Comparison of ENCODE assay signal across 8 cellular contexts in the genomic region with DNA sequence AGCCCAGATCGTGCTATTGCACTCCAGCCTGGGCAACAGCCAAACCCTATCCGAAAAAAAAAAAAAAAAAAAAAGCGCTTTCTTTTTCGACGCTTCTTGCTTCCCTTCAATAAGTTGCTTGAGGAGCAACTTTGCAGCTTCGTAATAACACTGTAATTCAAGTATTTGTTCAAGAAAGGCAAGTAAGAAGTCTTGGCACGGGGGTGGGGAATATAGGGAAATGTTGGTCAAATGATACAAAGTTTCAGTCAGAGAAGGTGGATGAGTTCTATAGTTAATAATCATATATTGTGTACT. TPM values are rescaled to one million over a fixed set of nuclear protein-coding genes. Genes with fewer than 3 reads are reported as not detected.
DNase-seq lines count a peak whose midpoint lies in the region; ATAC-seq, FAIRE-seq and TF ChIP-seq lines count a peak whose summit lies in the region.

No MANE protein-coding gene starts in this region.

- H3K4me3 Mint-ChIP-seq in CD4-positive, CD25-positive, alpha-beta regulatory T cell: peak overlapping the region; percentile 98 to 99 (median 99)
- H3K4me3 Mint-ChIP-seq in neural crest cell: peak overlapping the region; percentile 98

- peak overlapping the region; percentile 95 for H3K27ac ChIP-seq in CD4-positive, CD25-positive, alpha-beta regulatory T cell (ENCODE audit: insufficient read depth, low read length, poor library complexity, severe bottlenecking)
- H3K27ac ChIP-seq in OCI-LY3 (ENCODE audit: low read length) (peak overlapping the region; percentile 72), H1 (ENCODE audit: low read depth, low read length) (no peak overlapping the region)

- DNase-seq in CD4-positive, CD25-positive, alpha-beta regulatory T cell: no peak
- no peak for DNase-seq in H1 (ENCODE audit: low read depth in 1 of 2, low spot score in 2 of 2)
- no peak for DNase-seq in neural crest cell (ENCODE audit: low read depth, low spot score)
- no peak for DNase-seq in pons (ENCODE audit: low spot score)
- DNase-seq in GOT3 (lab: John Stamatoyannopoulos, UW): no peak

- no peak overlapping the region for H4K8ac ChIP-seq in H1 (ENCODE audit: extremely low read depth, insufficient read depth, low read length)

- no peaks in the 10 kb centered on the region for H3K27me3 Mint-ChIP-seq in CD4-positive, CD25-positive, alpha-beta regulatory T cell
- H3K27me3 Mint-ChIP-seq in neural crest cell (ENCODE audit: low read depth): no peaks in the 10 kb centered on the region

- H3K27me3 ChIP-seq in CD4-positive, CD25-positive, alpha-beta regulatory T cell (ENCODE audit: control insufficient read depth, insufficient read depth, low read length): no peaks in the 10 kb centered on the region
- H3K27me3 ChIP-seq in OCI-LY3 (ENCODE audit: low read depth, low read length) (no peaks in the 10 kb centered on the region), H1 (replicated peaks in 1 of 4; ENCODE audit: control insufficient read depth in 3 of 4, extremely low read depth in 1 of 4, insufficient read depth in 3 of 4, low read length in 3 of 4) (no peaks in the 10 kb centered on the region)

- ATAC-seq in CD4-positive, CD25-positive, alpha-beta regulatory T cell (ENCODE audit: low read depth in 2 of 2): no peak
- ATAC-seq in GM18909 (IDR thresholded peaks at IDR 0.05; ENCODE audit: poor library complexity, unreplicated experiment): no peak
- ATAC-seq in HG02623 (IDR thresholded peaks at IDR 0.05; ENCODE audit: unreplicated experiment): no peak

- peaks cover 2% of the 10 kb centered on the region; the same call in 1 of the 2 replicates for H3K79me1 ChIP-seq in H1 (ENCODE audit: low read depth, low read length)

- H3K27ac Mint-ChIP-seq in CD4-positive, CD25-positive, alpha-beta regulatory T cell: peak overlapping the region; percentile 4 to 99 (median 42)
- H3K27ac Mint-ChIP-seq in neural crest cell (ENCODE audit: unreplicated experiment): no peak overlapping the region

- TF ChIP-seq EP300 in H1 (IDR thresholded peaks at IDR 0.05; ENCODE audit: borderline replicate concordance in 1 of 2, low read depth in 2 of 2, low read length in 2 of 2): no peak

- FAIRE-seq in H1 (lab: Jason Lieb, UNC): no peak

- TF ChIP-seq RAD21 in H1 (IDR thresholded peaks at IDR 0.05 in 1 of 2, conservative IDR thresholded peaks at IDR 0.05 in 1 of 2; ENCODE audit: low read depth in 2 of 2, low read length in 2 of 2): no peak

- no peak overlapping the region for H2BK12ac ChIP-seq in H1 (ENCODE audit: low read depth, low read length)

- no peak overlapping the region for H2AK5ac ChIP-seq in H1 (ENCODE audit: low read depth, low read length)

- CTCF ChIA-PET in H1 (lab: Charles Lee; ENCODE audit: partially characterized antibody): interaction anchor here (1.1 to 4.8 kb wide), 6 partner anchors 9 to 106 kb away, joined by 3 to 34 read pairs (median 6); no protein-coding TSS in a partner anchor

- no peak for TF ChIP-seq POLR2A in H1 (IDR thresholded peaks at IDR 0.05; ENCODE audit: control extremely low read depth in 1 of 2, low read depth in 2 of 2, low read length in 2 of 2)

- peaks cover 12 to 39% (median 33%) of the 10 kb centered on the region in 4 donors for H3K4me1 Mint-ChIP-seq in CD4-positive, CD25-positive, alpha-beta regulatory T cell
- peaks cover 33% of the 10 kb centered on the region for H3K4me1 Mint-ChIP-seq in neural crest cell

- 15% methylated on average over 5 of the region's 7 CpGs; no CpG with 5 or more reads in 1 of the 2 experiments for WGBS in H1 (ENCODE audit: extremely low coverage in 1 of 2, insufficient coverage in 1 of 2, insufficient read length in 1 of 2, insufficient replicate concordance in 2 of 2, low coverage in 1 of 2, low lambda C conversion rate in 2 of 2, missing lambda C conversion rate in 1 of 2), 2 experiments

- no peak overlapping the region for H2BK15ac ChIP-seq in H1 (ENCODE audit: low read length)

- peak overlapping the region; percentile 38 for H4K5ac ChIP-seq in H1 (ENCODE audit: insufficient read length, low read depth, low read length)

- H2BK20ac ChIP-seq in H1 (ENCODE audit: low read length): no peak overlapping the region

- no peak overlapping the region for H2BK5ac ChIP-seq in H1 (ENCODE audit: low read depth, low read length)

- peaks cover 3% of the 10 kb centered on the region for H3K36me3 Mint-ChIP-seq in CD4-positive, CD25-positive, alpha-beta regulatory T cell
- H3K36me3 Mint-ChIP-seq in neural crest cell (ENCODE audit: low read depth): no peaks in the 10 kb centered on the region

- no peaks in the 10 kb centered on the region for H3K9me3 Mint-ChIP-seq in CD4-positive, CD25-positive, alpha-beta regulatory T cell
- no peaks in the 10 kb centered on the region for H3K9me3 Mint-ChIP-seq in neural crest cell

- no peak overlapping the region for H2BK120ac ChIP-seq in H1 (replicated peaks; ENCODE audit: low read depth, low read length)

- POLR2A ChIA-PET in H1 (lab: Charles Lee; ENCODE audit: partially characterized antibody): interaction anchor here (0.6 to 2.5 kb wide), 9 partner anchors 19 to 103 kb away, joined by 3 to 12 read pairs (median 3); a partner anchor contains a TSS

- H4K91ac ChIP-seq in H1 (replicated peaks; ENCODE audit: insufficient read length, low read length): no peak overlapping the region

- H3K14ac ChIP-seq in H1 (ENCODE audit: insufficient read length): no peak overlapping the region

- H3K23ac ChIP-seq in H1 (ENCODE audit: insufficient read length): no peak overlapping the region

- H3K4me2 ChIP-seq in OCI-LY3 (ENCODE audit: low read length) (peak overlapping the region; percentile 83), H1 (ENCODE audit: insufficient read depth in 1 of 2, low read depth in 2 of 2, low read length in 2 of 2) (peak overlapping the region; percentile 65 to 93)

- H4K20me1 ChIP-seq in OCI-LY3 (ENCODE audit: insufficient read depth, low read length): no peaks in the 10 kb centered on the region
- H4K20me1 ChIP-seq in H1 (replicated peaks in 1 of 2; ENCODE audit: control insufficient read depth in 1 of 2, insufficient read depth in 2 of 2, low read length in 2 of 2): peaks cover 2 to 5% of the 10 kb centered on the region in 2 experiments

- peaks cover 45% of the 10 kb centered on the region for H3K4me1 ChIP-seq in CD4-positive, CD25-positive, alpha-beta regulatory T cell (ENCODE audit: control insufficient read depth, insufficient read depth, low read length, poor library complexity, severe bottlenecking)
- H3K4me1 ChIP-seq in OCI-LY3 (ENCODE audit: low read length) (peaks cover 15% of the 10 kb centered on the region), H1 (replicated peaks in 1 of 4; ENCODE audit: control insufficient read depth in 3 of 4, insufficient read depth in 4 of 4, low read length in 3 of 4) (no peaks in the 10 kb centered on the region; a peak in 1 of 7 replicates)

- peak overlapping the region; percentile 22 for H3K56ac ChIP-seq in H1 (replicated peaks; ENCODE audit: insufficient read length, low read depth, low read length)

- TF ChIP-seq CTCF in OCI-LY3 (IDR thresholded peaks at IDR 0.05; ENCODE audit: low read depth, low read length) (no peak), H1 (IDR thresholded peaks at IDR 0.05; ENCODE audit: control extremely low read depth in 1 of 3, insufficient read depth in 1 of 3, low read depth in 1 of 3, low read length in 3 of 3) (no peak), neural crest cell (conservative IDR thresholded peaks at IDR 0.05) (no peak)

- H3K23me2 ChIP-seq in H1 (ENCODE audit: low read depth, low read length): no peaks in the 10 kb centered on the region; the same call in none of the 2 replicates

- H2AFZ ChIP-seq in OCI-LY3 (ENCODE audit: low read depth, low read length) (no peak overlapping the region), H1 (ENCODE audit: low read length) (no peak overlapping the region)

- H3K9me3 ChIP-seq in CD4-positive, CD25-positive, alpha-beta regulatory T cell (ENCODE audit: control insufficient read depth in 2 of 2, low read length in 2 of 2): no peaks in the 10 kb centered on the region
- H3K9me3 ChIP-seq in OCI-LY3 (ENCODE audit: insufficient read depth, low read length) (no peaks in the 10 kb centered on the region), H1 (ENCODE audit: insufficient read depth in 2 of 2, low read depth in 1 of 2, low read length in 1 of 2) (no peaks in the 10 kb centered on the region)

- peak overlapping the region; percentile 98 for H3K4me3 ChIP-seq in CD4-positive, CD25-positive, alpha-beta regulatory T cell (ENCODE audit: low read depth, low read length)
- H3K4me3 ChIP-seq in OCI-LY3 (ENCODE audit: low read length) (peak overlapping the region; percentile 89), H1 (ENCODE audit: extremely low read depth in 1 of 4, insufficient read depth in 2 of 4, low read depth in 3 of 4, low read length in 4 of 4) (peak overlapping the region; percentile 80 to 99 (median 95))

- peaks cover 54% of the 10 kb centered on the region for H3K79me2 ChIP-seq in OCI-LY3 (ENCODE audit: low read length)
- peaks cover 12 to 44% of the 10 kb centered on the region in 2 experiments for H3K79me2 ChIP-seq in H1 (ENCODE audit: control insufficient read depth in 1 of 2, insufficient read depth in 2 of 2, low read length in 2 of 2)

- no peak overlapping the region for H3K4ac ChIP-seq in H1 (replicated peaks; ENCODE audit: insufficient read length, low read depth, low read length)

- H3K9ac ChIP-seq in OCI-LY3 (ENCODE audit: low read length) (peak overlapping the region; percentile 84), H1 (replicated peaks in 1 of 4; ENCODE audit: extremely low read depth in 1 of 4, low read depth in 3 of 4, low read length in 3 of 4) (peak overlapping the region in 2 of 4 experiments; percentile 80 to 81; a peak in 3 of 7 replicates)

- no peak overlapping the region for H3K18ac ChIP-seq in H1 (ENCODE audit: extremely low read depth, low read length)

- H3K36me3 ChIP-seq in CD4-positive, CD25-positive, alpha-beta regulatory T cell (ENCODE audit: control insufficient read depth, insufficient read depth, low read length): no peaks in the 10 kb centered on the region
- peaks cover 9% of the 10 kb centered on the region for H3K36me3 ChIP-seq in OCI-LY3 (replicated peaks; ENCODE audit: low read depth, low read length)
- H3K36me3 ChIP-seq in H1 (ENCODE audit: control insufficient read depth in 2 of 4, insufficient read depth in 4 of 4, low read length in 3 of 4): no peaks in the 10 kb centered on the region

RNA-seq across cellular contexts. Expression of a gene that starts 0.9 kb away (rescaled TPM):
- total RNA-seq in CD4-positive, CD25-positive, alpha-beta regulatory T cell: 61.5 TPM
- polyA plus RNA-seq in CD4-positive, CD25-positive, alpha-beta regulatory T cell: 100 to 1,000 TPM; 121 to 207 (median 153) TPM
- 147 and 166 TPM in 2 replicates for total RNA-seq in H1 (2021; fragmentation: NEBNext Ultra II Directional; extraction: Animal tissue kit (Norgen Biotek cat#: 25700))
- polyA plus RNA-seq in H1 (2011; rRNA removed): 73.3 and 140 TPM in 2 replicates
- 127 TPM for polyA plus RNA-seq in H1 (2011; cell fraction: cytosol; rRNA removed)
- polyA plus RNA-seq in H1 (2011; cell fraction: nucleus; rRNA removed): 46.0 TPM
- polyA plus RNA-seq in H1 (2012, experiment 1 of 2): 126 to 142 TPM (median 133 TPM) in 4 replicates
- 31.6 TPM for polyA plus RNA-seq in H1 (2012, experiment 2 of 2)
- 76.2 TPM for polyA plus RNA-seq in H1 (2013, experiment 1 of 2)
- polyA plus RNA-seq in H1 (2013, experiment 2 of 2): 73.7 TPM
- 84.5 and 90.3 TPM in 2 replicates for polyA minus RNA-seq in H1 (2011; rRNA and poly(A)+ RNA removed)
- 60.9 TPM for polyA minus RNA-seq in H1 (2011; cell fraction: cytosol; rRNA and poly(A)+ RNA removed)
- polyA minus RNA-seq in H1 (2011; cell fraction: nucleus; rRNA and poly(A)+ RNA removed): 26.5 TPM
- 99.8 and 109 TPM in 2 replicates for total RNA-seq in neural crest cell

RNA-seq across cellular contexts. Expression of a gene that starts 29.4 kb away (rescaled TPM):
- total RNA-seq in CD4-positive, CD25-positive, alpha-beta regulatory T cell: 0.86 TPM
- polyA plus RNA-seq in CD4-positive, CD25-positive, alpha-beta regulatory T cell: not detected
- 67.4 and 69.6 TPM in 2 replicates for total RNA-seq in H1 (2021; fragmentation: NEBNext Ultra II Directional; extraction: Animal tissue kit (Norgen Biotek cat#: 25700))
- 15.3 and 18.7 TPM in 2 replicates for polyA plus RNA-seq in H1 (2011; rRNA removed)
- polyA plus RNA-seq in H1 (2011; cell fraction: cytosol; rRNA removed): 16.5 TPM
- 30.5 TPM for polyA plus RNA-seq in H1 (2011; cell fraction: nucleus; rRNA removed)
- polyA plus RNA-seq in H1 (2012, experiment 1 of 2): 18.9 to 26.5 TPM (median 22.1 TPM) in 4 replicates
- polyA plus RNA-seq in H1 (2012, experiment 2 of 2): 3.3 TPM
- 42.6 TPM for polyA plus RNA-seq in H1 (2013, experiment 1 of 2)
- polyA plus RNA-seq in H1 (2013, experiment 2 of 2): 46.0 TPM
- polyA minus RNA-seq in H1 (2011; rRNA and poly(A)+ RNA removed): 94.9 and 112 TPM in 2 replicates
- 33.2 TPM for polyA minus RNA-seq in H1 (2011; cell fraction: cytosol; rRNA and poly(A)+ RNA removed)
- 97.3 TPM for polyA minus RNA-seq in H1 (2011; cell fraction: nucleus; rRNA and poly(A)+ RNA removed)
- total RNA-seq in neural crest cell: 60.8 and 61.6 TPM in 2 replicates

RNA-seq across cellular contexts. Expression of a gene that starts 39.2 kb away (rescaled TPM):
- total RNA-seq in CD4-positive, CD25-positive, alpha-beta regulatory T cell: not detected
- not detected for polyA plus RNA-seq in CD4-positive, CD25-positive, alpha-beta regulatory T cell
- 1.5 and 1.7 TPM in 2 replicates for total RNA-seq in H1 (2021; fragmentation: NEBNext Ultra II Directional; extraction: Animal tissue kit (Norgen Biotek cat#: 25700))
- 1.5 and 1.6 TPM in 2 replicates for polyA plus RNA-seq in H1 (2011; rRNA removed)
- 1.3 TPM for polyA plus RNA-seq in H1 (2011; cell fraction: cytosol; rRNA removed)
- polyA plus RNA-seq in H1 (2011; cell fraction: nucleus; rRNA removed): 3.1 TPM
- polyA plus RNA-seq in H1 (2012, experiment 1 of 2): 1.2 to 1.7 TPM (median 1.4 TPM) in 4 replicates
- polyA plus RNA-seq in H1 (2012, experiment 2 of 2): 1.2 TPM
- polyA plus RNA-seq in H1 (2013, experiment 1 of 2): 2.3 TPM
- polyA plus RNA-seq in H1 (2013, experiment 2 of 2): 2.0 TPM
- 2.0 and 2.2 TPM in 2 replicates for polyA minus RNA-seq in H1 (2011; rRNA and poly(A)+ RNA removed)
- 0.66 TPM for polyA minus RNA-seq in H1 (2011; cell fraction: cytosol; rRNA and poly(A)+ RNA removed)
- 1.6 TPM for polyA minus RNA-seq in H1 (2011; cell fraction: nucleus; rRNA and poly(A)+ RNA removed)
- 0.18 and 0.47 TPM in 2 replicates for total RNA-seq in neural crest cell

RNA-seq across cellular contexts. Expression of a gene that starts 56.6 kb away (rescaled TPM):
- total RNA-seq in CD4-positive, CD25-positive, alpha-beta regulatory T cell: 13.2 TPM
- polyA plus RNA-seq in CD4-positive, CD25-positive, alpha-beta regulatory T cell: 1 to 10 TPM; 4.7 to 8.0 (median 5.6) TPM
- 9.3 and 9.8 TPM in 2 replicates for total RNA-seq in H1 (2021; fragmentation: NEBNext Ultra II Directional; extraction: Animal tissue kit (Norgen Biotek cat#: 25700))
- polyA plus RNA-seq in H1 (2011; rRNA removed): 8.1 and 12.3 TPM in 2 replicates
- 7.1 TPM for polyA plus RNA-seq in H1 (2011; cell fraction: cytosol; rRNA removed)
- 25.0 TPM for polyA plus RNA-seq in H1 (2011; cell fraction: nucleus; rRNA removed)
- 5.3 to 9.0 TPM (median 7.8 TPM) in 4 replicates for polyA plus RNA-seq in H1 (2012, experiment 1 of 2)
- 5.1 TPM for polyA plus RNA-seq in H1 (2012, experiment 2 of 2)
- polyA plus RNA-seq in H1 (2013, experiment 1 of 2): 8.4 TPM
- 7.4 TPM for polyA plus RNA-seq in H1 (2013, experiment 2 of 2)
- polyA minus RNA-seq in H1 (2011; rRNA and poly(A)+ RNA removed): 2.4 and 3.4 TPM in 2 replicates
- polyA minus RNA-seq in H1 (2011; cell fraction: cytosol; rRNA and poly(A)+ RNA removed): 6.5 TPM
- polyA minus RNA-seq in H1 (2011; cell fraction: nucleus; rRNA and poly(A)+ RNA removed): 9.7 TPM
- 13.2 and 15.6 TPM in 2 replicates for total RNA-seq in neural crest cell

Comparison
In these comparisons a context has a peak if more than half of its experiments do, and no peak if none do; other contexts are left out.
1. RNA of a gene that starts 29.4 kb away (total RNA-seq): 67.4 to 69.6 TPM in H1 and 60.8 to 61.6 TPM in neural crest cell; 0.86 TPM in CD4-positive, CD25-positive, alpha-beta regulatory T cell (single experiment); every median in the first group is over 10 times any median in the second.
2. Peak in every context shown above with its lines, with median percentiles within 50 percentile points of each other: H3K4me3 ChIP-seq.